In the genomic region with DNA sequence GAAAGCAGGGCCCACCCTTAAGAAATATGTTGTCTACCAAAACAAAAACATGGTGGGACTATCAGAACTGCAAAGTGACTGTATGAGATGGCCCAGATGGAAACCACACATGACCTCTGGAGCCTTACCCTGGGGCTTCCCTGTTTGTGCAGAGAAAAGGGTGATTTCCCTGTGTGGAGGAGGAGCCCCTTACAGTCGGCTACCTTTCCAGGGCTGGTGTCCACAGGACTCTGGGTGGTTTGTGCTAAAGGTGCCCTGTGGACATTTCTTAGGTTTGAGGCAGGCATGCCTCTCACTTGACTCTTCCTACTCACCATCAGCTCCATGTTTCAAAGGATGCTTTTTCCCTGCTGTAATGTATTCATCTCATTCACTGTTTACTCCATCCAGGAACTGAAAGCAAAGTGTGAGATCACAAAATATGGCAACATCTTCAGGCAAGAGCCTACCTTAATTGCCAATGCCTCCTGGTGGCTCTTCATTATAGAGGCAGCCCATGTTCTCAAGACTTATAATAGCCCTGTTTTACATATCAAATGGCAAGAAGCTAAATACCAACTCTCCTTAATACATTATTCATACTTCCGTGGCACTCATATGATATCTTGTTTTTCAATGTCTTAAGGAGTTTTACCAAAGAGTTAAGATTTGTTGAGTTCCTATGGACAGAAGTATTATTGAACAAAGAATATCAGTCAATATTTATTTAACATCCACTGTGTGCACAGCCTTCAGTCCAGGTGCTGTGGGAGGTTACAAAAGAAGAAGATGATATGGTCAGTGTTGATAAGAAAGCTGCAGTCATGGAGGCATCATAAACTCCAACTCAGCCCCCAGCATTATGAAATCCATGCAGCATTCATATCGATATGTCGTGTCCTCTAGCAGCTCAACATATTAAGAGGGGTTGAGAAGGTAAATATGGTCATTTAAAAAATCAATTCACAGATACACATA, we compare ENCODE assay signal across 1 cellular context.
TF ChIP-seq lines count a peak whose summit lies in the region.

No MANE protein-coding gene starts in this region.

TF ChIP-seq in GM12878, 131 proteins besides CTCF, POLR2A, EP300 and RAD21 (continued from another document and continues in another):
- TF ChIP-seq HDAC6 (IDR thresholded peaks at IDR 0.05; ENCODE audit: unreplicated experiment) (no peak), CHD1 (IDR thresholded peaks at IDR 0.05; ENCODE audit: low read depth, low read length) (no peak), NR2C2 (IDR thresholded peaks at IDR 0.05; ENCODE audit: borderline replicate concordance, control insufficient read depth, insufficient read length, low read depth) (no peak), RAD51 (IDR thresholded peaks at IDR 0.05) (peak; percentile 18; the same call in 1 of the 2 replicates), ZNF592 (IDR thresholded peaks at IDR 0.05) (no peak), KDM1A (IDR thresholded peaks at IDR 0.05; ENCODE audit: borderline replicate concordance) (no peak), SP1 (IDR thresholded peaks at IDR 0.05; ENCODE audit: low read depth, low read length) (no peak), SUPT20H (IDR thresholded peaks at IDR 0.05; ENCODE audit: borderline replicate concordance, control insufficient read depth, low read depth, low read length) (no peak), TCF3 (IDR thresholded peaks at IDR 0.05; ENCODE audit: borderline replicate concordance, insufficient read depth, low read depth, low read length) (no peak), KLF5 (IDR thresholded peaks at IDR 0.05; ENCODE audit: partially characterized antibody) (no peak), ESRRA (IDR thresholded peaks at IDR 0.05; ENCODE audit: low read length) (no peak), HCFC1 (IDR thresholded peaks at IDR 0.05; ENCODE audit: low read length) (no peak), MEF2A (IDR thresholded peaks at IDR 0.05; ENCODE audit: insufficient read depth, low read depth, low read length) (no peak), CBX5 (IDR thresholded peaks at IDR 0.05; ENCODE audit: low read depth) (no peak), GATAD2B (conservative IDR thresholded peaks at IDR 0.05; ENCODE audit: low read depth) (no peak; the same call in 1 of the 2 replicates), ASH2L (IDR thresholded peaks at IDR 0.05; ENCODE audit: borderline replicate concordance, low read depth) (no peak), MEF2B (IDR thresholded peaks at IDR 0.05; ENCODE audit: partially characterized antibody, poor library complexity, severe bottlenecking) (no peak), BRCA1 (IDR thresholded peaks at IDR 0.05; ENCODE audit: low read depth, low read length) (no peak), NKRF (conservative IDR thresholded peaks at IDR 0.05) (no peak), MLLT1 (IDR thresholded peaks at IDR 0.05) (no peak), IKZF1 (conservative IDR thresholded peaks at IDR 0.05) (peak; percentile 61; the same call in 1 of the 2 replicates), MYC (IDR thresholded peaks at IDR 0.05; ENCODE audit: insufficient read depth, insufficient read length, insufficient replicate concordance, low read length, severe bottlenecking) (no peak), ZBTB11 (CRISPR knock-in tag; IDR thresholded peaks at IDR 0.05) (no peak), RFX5 (IDR thresholded peaks at IDR 0.05; ENCODE audit: low read depth, low read length) (no peak), POU2F2 (IDR thresholded peaks at IDR 0.05; ENCODE audit: borderline replicate concordance, low read depth, low read length) (no peak), ETV6 (conservative IDR thresholded peaks at IDR 0.05 in 1 of 2, IDR thresholded peaks at IDR 0.05 in 1 of 2; ENCODE audit: borderline replicate concordance in 1 of 2, low read depth in 1 of 2) (no peak), MTA2 (IDR thresholded peaks at IDR 0.05; ENCODE audit: low read depth) (peak; percentile 36; the same call in 1 of the 2 replicates), NR2F1 (conservative IDR thresholded peaks at IDR 0.05) (peak; percentile 75; the same call in 1 of the 2 replicates), EZH2 (IDR thresholded peaks at IDR 0.05; ENCODE audit: borderline replicate concordance, control insufficient read depth, low read depth, low read length) (no peak), NFXL1 (IDR thresholded peaks at IDR 0.05; ENCODE audit: borderline replicate concordance) (no peak), EGR1 (IDR thresholded peaks at IDR 0.05; ENCODE audit: borderline replicate concordance in 1 of 2, low read depth in 2 of 2, low read length in 2 of 2) (no peak), DPF2 (IDR thresholded peaks at IDR 0.05) (peak; percentile 71; the same call in 1 of the 2 replicates), MXI1 (IDR thresholded peaks at IDR 0.05; ENCODE audit: low read depth, low read length) (no peak), IKZF2 (IDR thresholded peaks at IDR 0.05) (peak; percentile 49 to 56; a peak in 2 of 4 replicates), CEBPB (IDR thresholded peaks at IDR 0.05; ENCODE audit: borderline replicate concordance in 1 of 2, low read depth in 2 of 2, low read length in 2 of 2) (no peak), PBX3 (IDR thresholded peaks at IDR 0.05; ENCODE audit: insufficient replicate concordance, low read depth, low read length) (no peak)
- TF ChIP-seq, protein P1, sequence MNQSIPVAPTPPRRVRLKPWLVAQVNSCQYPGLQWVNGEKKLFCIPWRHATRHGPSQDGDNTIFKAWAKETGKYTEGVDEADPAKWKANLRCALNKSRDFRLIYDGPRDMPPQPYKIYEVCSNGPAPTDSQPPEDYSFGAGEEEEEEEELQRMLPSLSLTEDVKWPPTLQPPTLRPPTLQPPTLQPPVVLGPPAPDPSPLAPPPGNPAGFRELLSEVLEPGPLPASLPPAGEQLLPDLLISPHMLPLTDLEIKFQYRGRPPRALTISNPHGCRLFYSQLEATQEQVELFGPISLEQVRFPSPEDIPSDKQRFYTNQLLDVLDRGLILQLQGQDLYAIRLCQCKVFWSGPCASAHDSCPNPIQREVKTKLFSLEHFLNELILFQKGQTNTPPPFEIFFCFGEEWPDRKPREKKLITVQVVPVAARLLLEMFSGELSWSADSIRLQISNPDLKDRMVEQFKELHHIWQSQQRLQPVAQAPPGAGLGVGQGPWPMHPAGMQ (IDR thresholded peaks at IDR 0.05; ENCODE audit: borderline replicate concordance), result no peak
- TF ChIP-seq, protein P2, sequence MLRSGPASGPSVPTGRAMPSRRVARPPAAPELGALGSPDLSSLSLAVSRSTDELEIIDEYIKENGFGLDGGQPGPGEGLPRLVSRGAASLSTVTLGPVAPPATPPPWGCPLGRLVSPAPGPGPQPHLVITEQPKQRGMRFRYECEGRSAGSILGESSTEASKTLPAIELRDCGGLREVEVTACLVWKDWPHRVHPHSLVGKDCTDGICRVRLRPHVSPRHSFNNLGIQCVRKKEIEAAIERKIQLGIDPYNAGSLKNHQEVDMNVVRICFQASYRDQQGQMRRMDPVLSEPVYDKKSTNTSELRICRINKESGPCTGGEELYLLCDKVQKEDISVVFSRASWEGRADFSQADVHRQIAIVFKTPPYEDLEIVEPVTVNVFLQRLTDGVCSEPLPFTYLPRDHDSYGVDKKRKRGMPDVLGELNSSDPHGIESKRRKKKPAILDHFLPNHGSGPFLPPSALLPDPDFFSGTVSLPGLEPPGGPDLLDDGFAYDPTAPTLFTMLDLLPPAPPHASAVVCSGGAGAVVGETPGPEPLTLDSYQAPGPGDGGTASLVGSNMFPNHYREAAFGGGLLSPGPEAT (IDR thresholded peaks at IDR 0.05; ENCODE audit: low read depth), result peak; percentile 54; the same call in 1 of the 2 replicates
